Comparison of ENCODE assay signal across 9 cellular contexts in the genomic region with DNA sequence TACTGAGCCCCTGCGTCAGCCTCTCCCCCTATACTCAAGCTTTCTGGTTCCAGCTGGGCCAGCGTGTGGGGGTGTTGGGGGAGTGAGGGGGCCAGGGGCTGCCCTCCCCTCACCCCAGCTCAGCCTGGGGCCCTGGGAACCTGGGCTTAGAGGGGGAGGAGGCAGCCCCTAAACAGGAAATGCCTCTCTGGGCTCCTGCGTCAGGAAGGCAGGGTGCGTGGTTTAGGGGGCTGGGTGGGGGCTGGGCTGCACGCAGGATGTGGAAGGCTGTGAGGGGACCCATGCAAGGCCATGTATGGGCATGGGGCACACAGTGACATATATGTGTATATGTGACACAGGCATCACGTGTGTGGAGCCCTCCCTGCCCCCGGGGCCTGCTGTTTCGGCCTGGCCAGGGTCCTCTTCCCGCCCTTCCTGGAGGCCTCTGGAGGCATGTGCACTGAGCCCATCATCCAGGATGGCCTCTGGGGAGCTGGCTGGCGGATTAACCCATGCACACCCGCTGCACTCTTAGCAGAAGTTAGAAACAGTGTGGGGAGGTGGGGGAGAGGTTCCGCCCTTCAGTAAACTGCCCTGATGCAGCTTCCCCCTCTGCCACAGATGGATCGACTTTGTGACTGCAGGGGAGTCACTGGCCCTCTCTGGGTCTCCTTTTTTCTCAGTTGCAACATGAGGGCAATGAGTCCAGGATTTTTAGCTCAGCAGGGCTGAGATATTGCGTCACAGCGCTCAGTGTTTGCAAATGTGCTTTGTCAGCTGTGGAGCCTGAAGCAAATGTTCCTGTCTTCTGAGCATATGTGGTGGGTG. TPM values are rescaled to one million over a fixed set of nuclear protein-coding genes. Genes with fewer than 3 reads are reported as not detected.
DNase-seq lines count a peak whose midpoint lies in the region; ATAC-seq, FAIRE-seq and TF ChIP-seq lines count a peak whose summit lies in the region.
"Had no signal": no experiment of that assay in that cellular context is flagged by ENCODE, and none has a peak within 500 bp of the region (broad histone marks: within the 10 kb centered on the region; RNA-seq: fewer than 3 reads in every experiment).

No MANE protein-coding gene starts in this region.

- no peaks in the 10 kb centered on the region for H3K27me3 Mint-ChIP-seq in central memory CD8-positive, alpha-beta T cell
- no peaks in the 10 kb centered on the region for H3K27me3 Mint-ChIP-seq in memory B cell

- H3K4me1 ChIP-seq in thyroid gland, result peaks cover 4 to 26% of the 10 kb centered on the region in 2 donors

- H3K9me3 ChIP-seq in thyroid gland, result no peaks in the 10 kb centered on the region

- H3K27ac Mint-ChIP-seq in central memory CD8-positive, alpha-beta T cell (ENCODE audit: low read depth), result peak overlapping the region; percentile 85
- H3K27ac Mint-ChIP-seq in memory B cell, result peak overlapping the region; percentile 92

- WGBS in thyroid gland, 2 donors, result 36 to 40% methylated on average over 6 to 9 of the region's 15 CpGs

- peaks cover 12% of the 10 kb centered on the region for H3K36me3 Mint-ChIP-seq in central memory CD8-positive, alpha-beta T cell (ENCODE audit: insufficient read depth)
- no peaks in the 10 kb centered on the region for H3K36me3 Mint-ChIP-seq in memory B cell

- peak; percentile 97 for ATAC-seq in central memory CD8-positive, alpha-beta T cell (replicated peaks; ENCODE audit: extremely low read depth, poor library complexity, severe bottlenecking)
- ATAC-seq in memory B cell (ENCODE audit: low read depth), result peak; percentile 78

- intact Hi-C loops in thyroid gland (cut with DNase I), result no loop called here

- H3K4me3 ChIP-seq in H7 (ENCODE audit: insufficient read depth, low read depth, low read length) (no peak overlapping the region), thyroid gland (replicated peaks in 1 of 3) (peak overlapping the region in 1 of 3 donors; percentile 26)

- no peak for FAIRE-seq in frontal cortex (lab: Jason Lieb, UNC)

- H3K27ac ChIP-seq in thyroid gland, result peak overlapping the region in 2 of 3 donors; percentile 50 to 59
- H3K27ac ChIP-seq: VCaP had no signal

- H3K27me3 ChIP-seq in H7 (ENCODE audit: control insufficient read depth, insufficient read depth, low read length), result no peaks in the 10 kb centered on the region
- H3K27me3 ChIP-seq in thyroid gland, result peaks cover 3% of the 10 kb centered on the region

- no peak for TF ChIP-seq CTCF in thyroid gland (IDR thresholded peaks at IDR 0.05)
- TF ChIP-seq CTCF in GM10266 (IDR thresholded peaks at IDR 0.05; ENCODE audit: control insufficient read depth, insufficient read depth, low read depth, missing control alignments), result no peak

- no peaks in the 10 kb centered on the region for H3K9me3 Mint-ChIP-seq in central memory CD8-positive, alpha-beta T cell
- no peaks in the 10 kb centered on the region for H3K9me3 Mint-ChIP-seq in memory B cell

- H3K4me1 Mint-ChIP-seq in central memory CD8-positive, alpha-beta T cell, result peaks cover 37% of the 10 kb centered on the region
- H3K4me1 Mint-ChIP-seq in memory B cell, result peaks cover 24% of the 10 kb centered on the region

- no peak for TF ChIP-seq POLR2A in thyroid gland (IDR thresholded peaks at IDR 0.05)

- H3K4me3 Mint-ChIP-seq in central memory CD8-positive, alpha-beta T cell, result peak overlapping the region; percentile 61
- peak overlapping the region; percentile 72 for H3K4me3 Mint-ChIP-seq in memory B cell

- peak; percentile 77 for DNase-seq in H7
- DNase-seq in SIG-M5 (lab: John Stamatoyannopoulos, UW), result peak; percentile 86
- peak in 1 of 2 donors; percentile 66 for DNase-seq in central memory CD8-positive, alpha-beta T cell (ENCODE audit: low spot score in 2 of 2)
- DNase-seq in memory B cell (ENCODE audit: low spot score in 2 of 2), result no peak
- DNase-seq in thyroid gland, result peak; percentile 9 to 21
- DNase-seq in GM10266 (ENCODE audit: extremely low spot score), result no peak
- no peak for DNase-seq in HPDE6-E6E7 (ENCODE audit: extremely low spot score)
- no peak for DNase-seq in frontal cortex (ENCODE audit: low spot score in 2 of 2)

- H3K36me3 ChIP-seq in H7 (replicated peaks; ENCODE audit: control insufficient read depth, insufficient read depth, low read length) (no peaks in the 10 kb centered on the region), thyroid gland (no peaks in the 10 kb centered on the region)

RNA-seq across cellular contexts. Expression of a gene that starts 1.1 kb away (rescaled TPM):
- total RNA-seq in H7 (2014; rRNA removed; shearing (Covaris generic)), result 0.83 and 1.4 TPM in 2 replicates
- total RNA-seq in thyroid gland, result 10 to 100 TPM in 1 of 4 donors, 1 to 10 TPM in 3; 4.6 to 24.8 (median 6.6) TPM
- total RNA-seq in frontal cortex, result 1.2 TPM

RNA-seq across cellular contexts. Expression of a gene that starts 18.3 kb away (rescaled TPM):
- 7.2 and 9.6 TPM in 2 replicates for total RNA-seq in H7 (2014; rRNA removed; shearing (Covaris generic))
- total RNA-seq in thyroid gland (1 to 10 TPM; 1.3 to 7.9 (median 2.2) TPM), frontal cortex (0.82 TPM)

RNA-seq across cellular contexts. Expression of a gene that starts 26.3 kb away (rescaled TPM):
- 0.42 and 0.85 TPM in 2 replicates for total RNA-seq in H7 (2014; rRNA removed; shearing (Covaris generic))
- total RNA-seq in thyroid gland (1 to 10 TPM in 1 of 4 donors, under 1 TPM in 2, not detected in 1; 0.20 to 1.1 (median 0.22) TPM), frontal cortex (9.0 TPM)

RNA-seq across cellular contexts. Expression of a gene that starts 26.9 kb away (rescaled TPM):
- total RNA-seq in H7 (2014; rRNA removed; shearing (Covaris generic)), result 53.5 and 72.8 TPM in 2 replicates
- total RNA-seq in thyroid gland (10 to 100 TPM; 41.4 to 64.4 (median 53.8) TPM), frontal cortex (19.2 TPM)

RNA-seq across cellular contexts. Expression of a gene that starts 29.0 kb away (rescaled TPM):
- total RNA-seq in H7 (2014; rRNA removed; shearing (Covaris generic)), result 117 and 125 TPM in 2 replicates
- 100 to 1,000 TPM in 3 of 4 donors, 10 to 100 TPM in 1; 77.7 to 168 (median 118) TPM for total RNA-seq in thyroid gland
- total RNA-seq in frontal cortex, result 28.9 TPM

Comparison
In these comparisons a context has a peak if more than half of its experiments do, and no peak if none do; other contexts are left out.
1. DNase-seq: peak in H7 (single experiment), SIG-M5 (single experiment) and thyroid gland (2 of 2); none in memory B cell (0 of 2), GM10266 (single experiment), HPDE6-E6E7 (single experiment) and frontal cortex (0 of 2).